Comparison of ENCODE assay signal across 10 cellular contexts in genomic region chr17:19336938-19337711, GRCh38. TPM values are rescaled to one million over a fixed set of nuclear protein-coding genes. Genes with fewer than 3 reads are reported as not detected.
DNase-seq lines count a peak whose midpoint lies in the region; ATAC-seq and TF ChIP-seq lines count a peak whose summit lies in the region.
"Had no signal": no experiment of that assay in that cellular context is flagged by ENCODE, and none has a peak within 500 bp of the region (broad histone marks: within the 10 kb centered on the region; RNA-seq: fewer than 3 reads in every experiment).

No MANE protein-coding gene starts in this region.

- H3K27ac Mint-ChIP-seq in MCF 10A (ENCODE audit: low read depth, unreplicated experiment): no peak overlapping the region

- no peaks in the 10 kb centered on the region for H3K27me3 ChIP-seq in esophagus squamous epithelium
- no peaks in the 10 kb centered on the region for H3K27me3 ChIP-seq in vagina
- no peaks in the 10 kb centered on the region for H3K27me3 ChIP-seq in SK-N-SH (ENCODE audit: insufficient read depth)

- H3K79me2 ChIP-seq in SK-N-SH (ENCODE audit: insufficient read depth): no peaks in the 10 kb centered on the region

- peaks cover 16% of the 10 kb centered on the region for H3K4me1 Mint-ChIP-seq in MCF 10A (ENCODE audit: insufficient read depth, unreplicated experiment)
- H3K4me1 Mint-ChIP-seq: central memory CD8-positive, alpha-beta T cell had no signal

- H3K4me3 ChIP-seq in esophagus squamous epithelium (no peak overlapping the region), vagina (no peak overlapping the region), SK-N-SH (ENCODE audit: low read depth in 2 of 2, low read length in 1 of 2) (no peak overlapping the region)

- H3K9me3 ChIP-seq in esophagus squamous epithelium (no peaks in the 10 kb centered on the region), vagina (no peaks in the 10 kb centered on the region), SK-N-SH (no peaks in the 10 kb centered on the region)

- 73 to 74% methylated on average over 6 to 12 of the region's 21 CpGs for whole genome bisulfite sequencing in esophagus squamous epithelium, 2 donors
- WGBS in SK-N-SH (ENCODE audit: low lambda C conversion rate): 94% methylated on average over 19 of the region's 21 CpGs

- CTCF ChIA-PET in MCF 10A (lab: Yijun Ruan, JAX) (interaction anchor here (0.5 kb wide), 1 partner anchor 720 kb away, joined by 3 read pairs; no protein-coding TSS in a partner anchor), SK-N-SH (lab: Yijun Ruan, JAX) (interaction anchor here (0.6 to 1.5 kb wide), 7 partner anchors 9 to 110 kb away, joined by 3 to 4 read pairs (median 3); no protein-coding TSS in a partner anchor)

- no peaks in the 10 kb centered on the region for H3K9me3 Mint-ChIP-seq in MCF 10A (ENCODE audit: unreplicated experiment)
- H3K9me3 Mint-ChIP-seq: central memory CD8-positive, alpha-beta T cell had no signal

- H3K27ac ChIP-seq in esophagus squamous epithelium (peak overlapping the region in 1 of 4 donors; percentile 28), vagina (no peak overlapping the region), SK-N-SH (ENCODE audit: low read depth in 2 of 2, low read length in 1 of 2) (no peak overlapping the region)

- H2AFZ ChIP-seq in SK-N-SH (ENCODE audit: low read depth): no peak overlapping the region

- no peak overlapping the region for H3K4me3 Mint-ChIP-seq in MCF 10A (ENCODE audit: unreplicated experiment)
- H3K4me3 Mint-ChIP-seq: central memory CD8-positive, alpha-beta T cell had no signal

- peaks cover 6 to 55% (median 11%) of the 10 kb centered on the region in 3 donors for H3K36me3 ChIP-seq in esophagus squamous epithelium
- H3K36me3 ChIP-seq in vagina: no peaks in the 10 kb centered on the region
- H3K36me3 ChIP-seq in SK-N-SH (replicated peaks in 1 of 2; ENCODE audit: control insufficient read depth in 1 of 2, insufficient read depth in 2 of 2, low read length in 1 of 2): peaks cover 4% of the 10 kb centered on the region in 2 experiments

- no peak for TF ChIP-seq EP300 in SK-N-SH (IDR thresholded peaks at IDR 0.05; ENCODE audit: borderline replicate concordance in 1 of 2, low read depth in 1 of 2, low read length in 1 of 2)

- intact Hi-C loops in MCF 10A (cut with micrococcal nuclease): no loop called here
- intact Hi-C loops in esophagus squamous epithelium (cut with DNase I): no loop called here
- intact Hi-C loops in vagina (cut with DNase I): no loop called here

- peaks cover 12% of the 10 kb centered on the region for H3K36me3 Mint-ChIP-seq in MCF 10A (ENCODE audit: insufficient read depth, unreplicated experiment)

- no peak overlapping the region for H3K4me2 ChIP-seq in SK-N-SH

- no peak overlapping the region for H3K9ac ChIP-seq in SK-N-SH

- no peak for TF ChIP-seq POLR2A in esophagus squamous epithelium (IDR thresholded peaks at IDR 0.05)
- no peak for TF ChIP-seq POLR2A in vagina (IDR thresholded peaks at IDR 0.05)

- in situ Hi-C loops in T47D (cut with HindIII; ENCODE audit: low pct_unique_long_range_greater_than_20kb, low sequenced_read_pairs): no loop called here

- no TSS peak for BruUV-seq in MCF 10A (replicated peaks; lab: Mats Ljungman, UMichigan)

- peak; percentile 64 to 81 for DNase-seq in T47D (ENCODE audit: low read depth in 1 of 2, low spot score in 1 of 2)
- no peak for DNase-seq in MCF 10A (ENCODE audit: unreplicated experiment)
- no peak for DNase-seq in esophagus squamous epithelium (lab: John Stamatoyannopoulos, UW)
- DNase-seq in midbrain (lab: John Stamatoyannopoulos, UW): peak; percentile 52
- DNase-seq in vagina (ENCODE audit: extremely low spot score in 2 of 2): no peak
- DNase-seq in SK-N-SH: no peak
- no peak for DNase-seq in NCI-H2227 (lab: John Stamatoyannopoulos, UW; ENCODE audit: unreplicated experiment)

- H3K4me1 ChIP-seq in esophagus squamous epithelium: peaks cover 0 to 28% (median 11%) of the 10 kb centered on the region in 3 donors
- peaks cover 26% of the 10 kb centered on the region for H3K4me1 ChIP-seq in vagina
- peaks cover 5% of the 10 kb centered on the region in 2 experiments; a peak in 2 of 4 replicates for H3K4me1 ChIP-seq in SK-N-SH (ENCODE audit: control insufficient read depth in 1 of 2, insufficient read depth in 2 of 2, low read depth in 1 of 2, low read length in 1 of 2)

- no peak for TF ChIP-seq CTCF in MCF 10A (IDR thresholded peaks at IDR 0.05; ENCODE audit: unreplicated experiment)
- TF ChIP-seq CTCF in esophagus squamous epithelium (IDR thresholded peaks at IDR 0.05): peak in 5 of 6 experiments; percentile 8 to 50 (median 20)
- TF ChIP-seq CTCF in vagina (IDR thresholded peaks at IDR 0.05): peak in 2 of 3 experiments; percentile 31 to 33
- TF ChIP-seq CTCF in SK-N-SH (IDR thresholded peaks at IDR 0.05): no peak

- no peaks in the 10 kb centered on the region for H3K9me2 ChIP-seq in SK-N-SH

- no peaks in the 10 kb centered on the region for H4K20me1 ChIP-seq in SK-N-SH (ENCODE audit: insufficient read depth)

- no peak for ATAC-seq in HG03521 (IDR thresholded peaks at IDR 0.05; ENCODE audit: unreplicated experiment)

- H3K27me3 Mint-ChIP-seq in MCF 10A (ENCODE audit: insufficient read depth, unreplicated experiment): no peaks in the 10 kb centered on the region

- POLR2A ChIA-PET in MCF 10A (lab: Yijun Ruan, JAX): interaction anchor here (0.5 kb wide), 1 partner anchor 12 kb away, joined by 3 read pairs; no protein-coding TSS in a partner anchor
- POLR2A ChIA-PET in SK-N-SH (lab: Yijun Ruan, JAX): interaction anchor here (0.5 kb wide), 1 partner anchor 32 kb away, joined by 3 read pairs; no protein-coding TSS in a partner anchor

- TF ChIP-seq RAD21 in SK-N-SH (IDR thresholded peaks at IDR 0.05; ENCODE audit: low read length): no peak

- H3F3A ChIP-seq in SK-N-SH (replicated peaks; ENCODE audit: insufficient read depth): no peaks in the 10 kb centered on the region

TF ChIP-seq in SK-N-SH, 30 proteins besides CTCF, POLR2A, EP300 and RAD21:
- TF ChIP-seq, protein P1, sequence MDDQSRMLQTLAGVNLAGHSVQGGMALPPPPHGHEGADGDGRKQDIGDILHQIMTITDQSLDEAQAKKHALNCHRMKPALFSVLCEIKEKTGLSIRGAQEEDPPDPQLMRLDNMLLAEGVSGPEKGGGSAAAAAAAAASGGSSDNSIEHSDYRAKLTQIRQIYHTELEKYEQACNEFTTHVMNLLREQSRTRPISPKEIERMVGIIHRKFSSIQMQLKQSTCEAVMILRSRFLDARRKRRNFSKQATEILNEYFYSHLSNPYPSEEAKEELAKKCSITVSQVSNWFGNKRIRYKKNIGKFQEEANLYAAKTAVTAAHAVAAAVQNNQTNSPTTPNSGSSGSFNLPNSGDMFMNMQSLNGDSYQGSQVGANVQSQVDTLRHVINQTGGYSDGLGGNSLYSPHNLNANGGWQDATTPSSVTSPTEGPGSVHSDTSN (IDR thresholded peaks at IDR 0.05): no peak
- TF ChIP-seq CHD2 (IDR thresholded peaks at IDR 0.05; ENCODE audit: low read length, partially characterized antibody): no peak
- TF ChIP-seq MEF2A (IDR thresholded peaks at IDR 0.05; ENCODE audit: borderline replicate concordance, low read depth): no peak
- no peak for TF ChIP-seq ELF1 (IDR thresholded peaks at IDR 0.05)
- TF ChIP-seq GATA2 (CRISPR knock-in tag; IDR thresholded peaks at IDR 0.05): no peak
- TF ChIP-seq JUND (IDR thresholded peaks at IDR 0.05): no peak
- no peak for TF ChIP-seq ZBTB33 (IDR thresholded peaks at IDR 0.05; ENCODE audit: borderline replicate concordance, low read depth)
- TF ChIP-seq RXRA (IDR thresholded peaks at IDR 0.05; ENCODE audit: borderline replicate concordance, low read depth): no peak
- no peak for TF ChIP-seq FOXM1 (IDR thresholded peaks at IDR 0.05; ENCODE audit: low read depth)
- no peak for TF ChIP-seq SIN3A (IDR thresholded peaks at IDR 0.05; ENCODE audit: borderline replicate concordance, low read depth, low read length)
- TF ChIP-seq SMC3 (IDR thresholded peaks at IDR 0.05; ENCODE audit: low read depth, low read length): no peak
- no peak for TF ChIP-seq NRF1 (IDR thresholded peaks at IDR 0.05; ENCODE audit: low read depth, low read length)
- TF ChIP-seq TEAD4 (IDR thresholded peaks at IDR 0.05; ENCODE audit: borderline replicate concordance, insufficient read depth): no peak
- no peak for TF ChIP-seq TAF1 (IDR thresholded peaks at IDR 0.05; ENCODE audit: borderline replicate concordance, low read depth, low read length)
- TF ChIP-seq POLR2AphosphoS5 (IDR thresholded peaks at IDR 0.05; ENCODE audit: low read depth, low read length): no peak

RNA-seq across cellular contexts. Expression of gene B9D1, which starts 25.4 kb away (rescaled TPM):
- total RNA-seq in MCF 10A (2022) (30.4 and 33.0 TPM in 2 replicates), esophagus squamous epithelium (10 to 100 TPM in 3 of 4 donors, 1 to 10 TPM in 1; 9.2 to 24.5 (median 13.0) TPM), vagina (50.6 TPM)
- polyA plus RNA-seq in SK-N-SH (2012; rRNA removed): 75.0 and 81.6 TPM in 2 replicates
- 56.1 and 64.8 TPM in 2 replicates for polyA plus RNA-seq in SK-N-SH (2012; cell fraction: cytosol; rRNA removed)
- polyA plus RNA-seq in SK-N-SH (2012; cell fraction: nucleus; rRNA removed): 81.5 and 92.1 TPM in 2 replicates

RNA-seq across cellular contexts. Expression of gene MAPK7, which starts 41.2 kb away (rescaled TPM):
- 14.5 and 18.2 TPM in 2 replicates for total RNA-seq in MCF 10A (2022)
- total RNA-seq in esophagus squamous epithelium: 10 to 100 TPM; 22.6 to 39.7 (median 28.1) TPM
- total RNA-seq in vagina: 77.3 TPM
- polyA plus RNA-seq in SK-N-SH (2012; rRNA removed): 10.5 and 19.1 TPM in 2 replicates
- 8.9 and 14.2 TPM in 2 replicates for polyA plus RNA-seq in SK-N-SH (2012; cell fraction: cytosol; rRNA removed)
- 54.4 and 71.5 TPM in 2 replicates for polyA plus RNA-seq in SK-N-SH (2012; cell fraction: nucleus; rRNA removed)

RNA-seq across cellular contexts. Expression of gene MFAP4, which starts 49.9 kb away (rescaled TPM):
- not detected in 2 replicates for total RNA-seq in MCF 10A (2022)
- 100 to 1,000 TPM in 1 of 4 donors, 10 to 100 TPM in 2, 1 to 10 TPM in 1; 4.3 to 365 (median 21.6) TPM for total RNA-seq in esophagus squamous epithelium
- total RNA-seq in vagina: 205 TPM
- 112 and 120 TPM in 2 replicates for polyA plus RNA-seq in SK-N-SH (2012; rRNA removed)
- polyA plus RNA-seq in SK-N-SH (2012; cell fraction: cytosol; rRNA removed): 98.4 and 115 TPM in 2 replicates
- 99.5 and 101 TPM in 2 replicates for polyA plus RNA-seq in SK-N-SH (2012; cell fraction: nucleus; rRNA removed)
- total RNA-seq: M059J had no signal

Comparison
In these comparisons a context has a peak if more than half of its experiments do, and no peak if none do; other contexts are left out.
1. DNase-seq: peak in T47D (2 of 2) and midbrain (single experiment); none in MCF 10A (single experiment), esophagus squamous epithelium (single experiment), vagina (0 of 2), SK-N-SH (single experiment) and NCI-H2227 (single experiment).
2. CTCF ChIP-seq: peak in esophagus squamous epithelium (5 of 6) and vagina (2 of 3); none in MCF 10A (single experiment) and SK-N-SH (single experiment).